In the genomic region with DNA sequence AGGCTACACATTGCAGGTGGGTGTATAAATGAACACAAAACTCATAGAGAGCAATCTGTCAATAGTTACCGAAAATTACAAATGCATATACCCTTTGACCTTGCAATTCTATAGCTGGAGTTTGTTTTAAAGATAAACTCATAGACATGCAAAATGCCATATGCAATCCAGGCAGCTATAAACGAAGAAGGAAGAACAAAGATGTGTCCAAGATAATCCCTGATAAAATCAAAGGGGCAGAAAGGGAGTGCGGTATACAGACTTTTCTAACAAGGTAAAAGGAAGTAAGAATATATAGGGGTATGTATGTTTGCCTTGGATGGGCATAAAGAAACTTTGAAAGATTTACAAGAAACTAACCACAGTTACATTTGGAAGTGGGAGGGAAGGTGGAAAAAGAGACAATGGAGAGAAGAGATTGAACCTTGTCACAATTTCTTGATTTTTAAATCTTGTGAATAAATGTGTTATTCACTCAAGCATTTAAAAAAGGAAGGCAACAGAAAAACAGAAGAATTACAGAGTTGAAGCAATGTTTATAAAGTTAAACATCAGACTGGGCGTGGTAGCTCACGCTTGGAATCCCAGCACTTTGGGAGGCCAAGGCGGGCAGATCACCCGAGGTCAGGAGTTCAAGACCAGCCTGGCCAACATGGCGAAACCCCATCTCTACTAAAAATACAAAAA, we compare ENCODE assay signal across 2 cellular contexts.
A peak's percentile ranks its signal among the peaks of the same experiment; 100 is the strongest.
TF ChIP-seq lines count a peak whose summit lies in the region.

No MANE protein-coding gene starts in this region.

TF ChIP-seq in WTC11, 78 proteins besides CTCF, POLR2A, EP300 and RAD21:
- TF ChIP-seq PREB (CRISPR knock-in tag; IDR thresholded peaks at IDR 0.05; ENCODE audit: borderline replicate concordance) = no peak
- no peak for TF ChIP-seq ESRRA (CRISPR knock-in tag; IDR thresholded peaks at IDR 0.05; ENCODE audit: borderline replicate concordance)
- TF ChIP-seq NR2C2 (CRISPR knock-in tag; IDR thresholded peaks at IDR 0.05) = no peak
- TF ChIP-seq ETV6 (CRISPR knock-in tag; IDR thresholded peaks at IDR 0.05) = no peak
- no peak for TF ChIP-seq IRF2 (CRISPR knock-in tag; IDR thresholded peaks at IDR 0.05; ENCODE audit: borderline replicate concordance, low read depth)
- TF ChIP-seq, protein P1, sequence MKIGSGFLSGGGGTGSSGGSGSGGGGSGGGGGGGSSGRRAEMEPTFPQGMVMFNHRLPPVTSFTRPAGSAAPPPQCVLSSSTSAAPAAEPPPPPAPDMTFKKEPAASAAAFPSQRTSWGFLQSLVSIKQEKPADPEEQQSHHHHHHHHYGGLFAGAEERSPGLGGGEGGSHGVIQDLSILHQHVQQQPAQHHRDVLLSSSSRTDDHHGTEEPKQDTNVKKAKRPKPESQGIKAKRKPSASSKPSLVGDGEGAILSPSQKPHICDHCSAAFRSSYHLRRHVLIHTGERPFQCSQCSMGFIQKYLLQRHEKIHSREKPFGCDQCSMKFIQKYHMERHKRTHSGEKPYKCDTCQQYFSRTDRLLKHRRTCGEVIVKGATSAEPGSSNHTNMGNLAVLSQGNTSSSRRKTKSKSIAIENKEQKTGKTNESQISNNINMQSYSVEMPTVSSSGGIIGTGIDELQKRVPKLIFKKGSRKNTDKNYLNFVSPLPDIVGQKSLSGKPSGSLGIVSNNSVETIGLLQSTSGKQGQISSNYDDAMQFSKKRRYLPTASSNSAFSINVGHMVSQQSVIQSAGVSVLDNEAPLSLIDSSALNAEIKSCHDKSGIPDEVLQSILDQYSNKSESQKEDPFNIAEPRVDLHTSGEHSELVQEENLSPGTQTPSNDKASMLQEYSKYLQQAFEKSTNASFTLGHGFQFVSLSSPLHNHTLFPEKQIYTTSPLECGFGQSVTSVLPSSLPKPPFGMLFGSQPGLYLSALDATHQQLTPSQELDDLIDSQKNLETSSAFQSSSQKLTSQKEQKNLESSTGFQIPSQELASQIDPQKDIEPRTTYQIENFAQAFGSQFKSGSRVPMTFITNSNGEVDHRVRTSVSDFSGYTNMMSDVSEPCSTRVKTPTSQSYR (CRISPR knock-in tag; IDR thresholded peaks at IDR 0.05) = no peak
- no peak for TF ChIP-seq E2F4 (CRISPR knock-in tag; IDR thresholded peaks at IDR 0.05; ENCODE audit: borderline replicate concordance, low read depth)
- TF ChIP-seq, protein P2, sequence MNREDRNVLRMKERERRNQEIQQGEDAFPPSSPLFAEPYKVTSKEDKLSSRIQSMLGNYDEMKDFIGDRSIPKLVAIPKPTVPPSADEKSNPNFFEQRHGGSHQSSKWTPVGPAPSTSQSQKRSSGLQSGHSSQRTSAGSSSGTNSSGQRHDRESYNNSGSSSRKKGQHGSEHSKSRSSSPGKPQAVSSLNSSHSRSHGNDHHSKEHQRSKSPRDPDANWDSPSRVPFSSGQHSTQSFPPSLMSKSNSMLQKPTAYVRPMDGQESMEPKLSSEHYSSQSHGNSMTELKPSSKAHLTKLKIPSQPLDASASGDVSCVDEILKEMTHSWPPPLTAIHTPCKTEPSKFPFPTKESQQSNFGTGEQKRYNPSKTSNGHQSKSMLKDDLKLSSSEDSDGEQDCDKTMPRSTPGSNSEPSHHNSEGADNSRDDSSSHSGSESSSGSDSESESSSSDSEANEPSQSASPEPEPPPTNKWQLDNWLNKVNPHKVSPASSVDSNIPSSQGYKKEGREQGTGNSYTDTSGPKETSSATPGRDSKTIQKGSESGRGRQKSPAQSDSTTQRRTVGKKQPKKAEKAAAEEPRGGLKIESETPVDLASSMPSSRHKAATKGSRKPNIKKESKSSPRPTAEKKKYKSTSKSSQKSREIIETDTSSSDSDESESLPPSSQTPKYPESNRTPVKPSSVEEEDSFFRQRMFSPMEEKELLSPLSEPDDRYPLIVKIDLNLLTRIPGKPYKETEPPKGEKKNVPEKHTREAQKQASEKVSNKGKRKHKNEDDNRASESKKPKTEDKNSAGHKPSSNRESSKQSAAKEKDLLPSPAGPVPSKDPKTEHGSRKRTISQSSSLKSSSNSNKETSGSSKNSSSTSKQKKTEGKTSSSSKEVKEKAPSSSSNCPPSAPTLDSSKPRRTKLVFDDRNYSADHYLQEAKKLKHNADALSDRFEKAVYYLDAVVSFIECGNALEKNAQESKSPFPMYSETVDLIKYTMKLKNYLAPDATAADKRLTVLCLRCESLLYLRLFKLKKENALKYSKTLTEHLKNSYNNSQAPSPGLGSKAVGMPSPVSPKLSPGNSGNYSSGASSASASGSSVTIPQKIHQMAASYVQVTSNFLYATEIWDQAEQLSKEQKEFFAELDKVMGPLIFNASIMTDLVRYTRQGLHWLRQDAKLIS (CRISPR knock-in tag; IDR thresholded peaks at IDR 0.05; ENCODE audit: borderline replicate concordance) = no peak
- TF ChIP-seq MXD4 (CRISPR knock-in tag; IDR thresholded peaks at IDR 0.05; ENCODE audit: borderline replicate concordance) = no peak
- TF ChIP-seq ZMAT4 (CRISPR knock-in tag; IDR thresholded peaks at IDR 0.05) = no peak
- TF ChIP-seq NFYB (CRISPR knock-in tag; conservative IDR thresholded peaks at IDR 0.05; ENCODE audit: low read depth) = no peak
TF ChIP-seq in WTC11: peak in this region for 0.

TF ChIP-seq in HepG2, 621 proteins besides CTCF, POLR2A, EP300 and RAD21:
- TF ChIP-seq ZMYM4 (CRISPR knock-in tag; IDR thresholded peaks at IDR 0.05) (0 out of 2 replicates have a peak, but pooled peaks have one; percentile 23), BCL6 (CRISPR knock-in tag; IDR thresholded peaks at IDR 0.05) (0 out of 2 replicates have a peak, but pooled peaks have one; percentile 6)
- TF ChIP-seq, protein P3, sequence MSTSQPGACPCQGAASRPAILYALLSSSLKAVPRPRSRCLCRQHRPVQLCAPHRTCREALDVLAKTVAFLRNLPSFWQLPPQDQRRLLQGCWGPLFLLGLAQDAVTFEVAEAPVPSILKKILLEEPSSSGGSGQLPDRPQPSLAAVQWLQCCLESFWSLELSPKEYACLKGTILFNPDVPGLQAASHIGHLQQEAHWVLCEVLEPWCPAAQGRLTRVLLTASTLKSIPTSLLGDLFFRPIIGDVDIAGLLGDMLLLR (CRISPR knock-in tag; IDR thresholded peaks at IDR 0.05) = no peak
- TF ChIP-seq, protein P4, sequence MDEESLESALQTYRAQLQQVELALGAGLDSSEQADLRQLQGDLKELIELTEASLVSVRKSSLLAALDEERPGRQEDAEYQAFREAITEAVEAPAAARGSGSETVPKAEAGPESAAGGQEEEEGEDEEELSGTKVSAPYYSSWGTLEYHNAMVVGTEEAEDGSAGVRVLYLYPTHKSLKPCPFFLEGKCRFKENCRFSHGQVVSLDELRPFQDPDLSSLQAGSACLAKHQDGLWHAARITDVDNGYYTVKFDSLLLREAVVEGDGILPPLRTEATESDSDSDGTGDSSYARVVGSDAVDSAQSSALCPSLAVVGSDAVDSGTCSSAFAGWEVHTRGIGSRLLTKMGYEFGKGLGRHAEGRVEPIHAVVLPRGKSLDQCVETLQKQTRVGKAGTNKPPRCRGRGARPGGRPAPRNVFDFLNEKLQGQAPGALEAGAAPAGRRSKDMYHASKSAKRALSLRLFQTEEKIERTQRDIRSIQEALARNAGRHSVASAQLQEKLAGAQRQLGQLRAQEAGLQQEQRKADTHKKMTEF (CRISPR knock-in tag; IDR thresholded peaks at IDR 0.05) = 0 out of 2 replicates have a peak, but pooled peaks have one; percentile 37
